Comparison of ENCODE assay signal across 1 cellular context in genomic region chr16:9053006-9053601, GRCh38.
A peak's percentile ranks its signal among the peaks of the same experiment; 100 is the strongest.
TF ChIP-seq lines count a peak whose summit lies in the region.

No MANE protein-coding gene starts in this region.

TF ChIP-seq in GM23338, 12 proteins besides CTCF, POLR2A, EP300 and RAD21 (continued from another document):
- TF ChIP-seq JUNB (IDR thresholded peaks at IDR 0.05; ENCODE audit: unreplicated experiment) (no peak), REST (IDR thresholded peaks at IDR 0.05; ENCODE audit: unreplicated experiment) (no peak), NANOG (IDR thresholded peaks at IDR 0.05; ENCODE audit: borderline replicate concordance) (no peak), CREB1 (CRISPR knock-in tag; IDR thresholded peaks at IDR 0.05; ENCODE audit: low read depth) (0 out of 2 replicates have a peak, but pooled peaks have one; percentile 41), POLR2AphosphoS5 (IDR thresholded peaks at IDR 0.05; ENCODE audit: low read depth) (peak; percentile 88), EZH2phosphoT487 (IDR thresholded peaks at IDR 0.05; ENCODE audit: unreplicated experiment) (no peak), ZNF114 (CRISPR knock-in tag; IDR thresholded peaks at IDR 0.05) (no peak), ZNF331 (CRISPR knock-in tag; IDR thresholded peaks at IDR 0.05; ENCODE audit: low read depth) (no peak)
- TF ChIP-seq, protein P1, sequence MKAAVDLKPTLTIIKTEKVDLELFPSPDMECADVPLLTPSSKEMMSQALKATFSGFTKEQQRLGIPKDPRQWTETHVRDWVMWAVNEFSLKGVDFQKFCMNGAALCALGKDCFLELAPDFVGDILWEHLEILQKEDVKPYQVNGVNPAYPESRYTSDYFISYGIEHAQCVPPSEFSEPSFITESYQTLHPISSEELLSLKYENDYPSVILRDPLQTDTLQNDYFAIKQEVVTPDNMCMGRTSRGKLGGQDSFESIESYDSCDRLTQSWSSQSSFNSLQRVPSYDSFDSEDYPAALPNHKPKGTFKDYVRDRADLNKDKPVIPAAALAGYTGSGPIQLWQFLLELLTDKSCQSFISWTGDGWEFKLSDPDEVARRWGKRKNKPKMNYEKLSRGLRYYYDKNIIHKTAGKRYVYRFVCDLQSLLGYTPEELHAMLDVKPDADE (IDR thresholded peaks at IDR 0.05): peak; percentile 82; the same call in 1 of the 2 replicates
